Comparison of ENCODE assay signal across 18 cellular contexts in the genomic region with DNA sequence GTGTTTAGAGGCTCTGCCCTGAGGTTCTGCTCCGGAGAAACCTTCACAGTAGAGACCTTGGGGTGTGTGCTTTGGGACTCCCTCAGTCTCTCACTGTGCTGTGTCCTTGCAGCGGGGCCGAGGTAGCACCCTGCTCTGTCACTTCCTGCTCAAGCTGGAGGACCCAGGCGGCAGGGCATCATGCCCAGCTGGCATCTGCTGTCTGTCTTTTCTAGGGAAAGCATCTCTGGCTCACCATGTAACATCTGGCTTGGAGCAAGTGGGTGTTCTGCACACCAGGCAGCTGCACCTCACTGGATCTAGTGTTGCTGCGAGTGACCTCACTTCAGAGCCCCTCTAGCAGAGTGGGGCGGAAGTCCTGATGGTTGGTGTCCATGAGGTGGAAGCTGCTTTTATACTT.
"Had no signal": no experiment of that assay in that cellular context is flagged by ENCODE, and none has a peak within 500 bp of the region (broad histone marks: within the 10 kb centered on the region; RNA-seq: fewer than 3 reads in every experiment).

No MANE protein-coding gene starts in this region.

- H3K4me2 ChIP-seq: hepatocyte had no signal

- H3K27ac Mint-ChIP-seq: activated CD8-positive, alpha-beta T cell treated with anti-CD3 and anti-CD28 coated beads for 36 hours; activated naive CD4-positive, alpha-beta T cell treated with anti-CD3 and anti-CD28 coated beads, Interleukin-2, amount 50 U/mL, for 24 hours; nephron; WTC11 had no signal

- H3K9me3 ChIP-seq: adrenal gland had no signal

- H2AFZ ChIP-seq: hepatocyte had no signal

- H3K9me3 Mint-ChIP-seq: activated CD8-positive, alpha-beta T cell treated with anti-CD3 and anti-CD28 coated beads for 36 hours; activated naive CD4-positive, alpha-beta T cell treated with anti-CD3 and anti-CD28 coated beads, Interleukin-2, amount 50 U/mL, for 24 hours; nephron; WTC11 had no signal

- H3K4me3 Mint-ChIP-seq: activated CD8-positive, alpha-beta T cell treated with anti-CD3 and anti-CD28 coated beads for 36 hours; activated naive CD4-positive, alpha-beta T cell treated with anti-CD3 and anti-CD28 coated beads, Interleukin-2, amount 50 U/mL, for 24 hours; nephron; WTC11 had no signal

- H3K4me1 Mint-ChIP-seq: activated naive CD4-positive, alpha-beta T cell treated with anti-CD3 and anti-CD28 coated beads, Interleukin-2, amount 50 U/mL, for 24 hours had no signal

- H3K27me3 ChIP-seq: hepatocyte had no signal

- H3K27me3 Mint-ChIP-seq: activated naive CD4-positive, alpha-beta T cell treated with anti-CD3 and anti-CD28 coated beads, Interleukin-2, amount 50 U/mL, for 24 hours had no signal

- H3K79me2 ChIP-seq: hepatocyte had no signal

- H3K27ac ChIP-seq: adrenal gland, hepatocyte had no signal

- DNase-seq: activated CD4-positive, alpha-beta T cell treated with anti-CD3 and anti-CD28 coated beads for 4 hours; activated CD8-positive, alpha-beta memory T cell treated with anti-CD3 and anti-CD28 coated beads, Interleukin-2, amount 50 U/mL, for 4 hours; activated CD8-positive, alpha-beta T cell treated with anti-CD3 and anti-CD28 coated beads for 36 hours; activated effector memory CD4-positive, alpha-beta T cell treated with anti-CD3 and anti-CD28 coated beads, Interleukin-2, amount 50 U/mL, for 16 hours; activated T-cell treated with anti-CD3 and anti-CD28 coated beads, Interleukin-2, amount 50 U/mL, for 48 hours; adrenal gland; nucleus accumbens; posterior cingulate gyrus; small intestine; stimulated activated CD4-positive, alpha-beta T cell treated with anti-CD3 and anti-CD28 coated beads, Interleukin-4, amount 100 ng/mL, for 4 hours; stimulated activated CD8-positive, alpha-beta memory T cell treated with anti-CD3 and anti-CD28 coated beads, Interleukin-4, amount 100 ng/mL, for 48 hours; stimulated activated naive CD8-positive, alpha-beta T cell treated with anti-CD3 and anti-CD28 coated beads, Interleukin-15, Interleukin-2, amounts not matched to agents 100 U/mL and 50 U/mL, for 24 hours; T-helper 2 cell; trophoblast cell had no signal

- H3K36me3 Mint-ChIP-seq: activated naive CD4-positive, alpha-beta T cell treated with anti-CD3 and anti-CD28 coated beads, Interleukin-2, amount 50 U/mL, for 24 hours; WTC11 had no signal

- H3K36me3 ChIP-seq: adrenal gland had no signal

- H3K4me3 ChIP-seq: adrenal gland, hepatocyte had no signal

- ATAC-seq: activated CD8-positive, alpha-beta T cell treated with anti-CD3 and anti-CD28 coated beads for 36 hours; stimulated activated naive CD8-positive, alpha-beta T cell treated with anti-CD3 and anti-CD28 coated beads, Interleukin-15, Interleukin-2, amounts not matched to agents 100 U/mL and 50 U/mL, for 24 hours; WTC11 had no signal

- H3K4me1 ChIP-seq: adrenal gland had no signal
